In the genomic region with DNA sequence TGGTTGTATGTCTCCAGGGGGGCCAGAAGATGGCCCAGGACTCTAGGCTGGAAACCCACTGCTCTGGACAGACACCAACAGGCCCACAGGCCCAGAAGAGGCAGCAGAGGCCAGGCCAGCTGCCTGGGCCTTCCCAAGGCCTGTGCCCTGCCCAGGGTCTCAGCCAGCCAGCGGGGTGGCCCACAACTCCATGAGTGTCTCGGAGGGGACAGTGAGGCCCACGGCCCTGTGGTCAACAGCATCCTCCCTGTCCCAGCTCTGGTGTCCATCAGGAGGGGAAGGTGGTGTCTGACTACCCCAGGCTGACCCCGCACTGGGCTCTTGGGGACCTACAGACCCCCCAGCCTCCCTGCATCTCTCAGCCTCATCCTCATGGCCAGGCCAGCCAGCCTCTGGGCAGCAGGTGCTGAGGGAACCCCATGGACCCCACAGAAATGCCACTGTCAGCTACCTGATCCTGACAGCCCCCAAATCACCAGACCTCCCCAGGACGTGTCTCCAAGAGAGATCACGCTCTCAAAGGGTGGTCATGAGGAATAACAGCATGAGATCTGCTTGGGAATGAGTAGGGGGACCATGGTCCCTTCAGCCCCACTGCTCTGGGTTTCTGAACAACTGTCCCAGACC, we compare ENCODE assay signal across 14 cellular contexts.
DNase-seq lines count a peak whose midpoint lies in the region; ATAC-seq and TF ChIP-seq lines count a peak whose summit lies in the region.
"Had no signal": no experiment of that assay in that cellular context is flagged by ENCODE, and none has a peak within 500 bp of the region (broad histone marks: within the 10 kb centered on the region; RNA-seq: fewer than 3 reads in every experiment).

No MANE protein-coding gene starts in this region.

- no peaks in the 10 kb centered on the region for H3K36me3 ChIP-seq in body of pancreas (replicated peaks in 1 of 2; ENCODE audit: insufficient read depth in 1 of 2, low read depth in 2 of 2)
- peaks cover 0 to 21% of the 10 kb centered on the region in 2 donors for H3K36me3 ChIP-seq in left lung
- H3K36me3 ChIP-seq in sigmoid colon, result no peaks in the 10 kb centered on the region

- no peak for TF ChIP-seq CTCF in CD4-positive, alpha-beta T cell (IDR thresholded peaks at IDR 0.05)
- no peak for TF ChIP-seq CTCF in body of pancreas (IDR thresholded peaks at IDR 0.05)
- TF ChIP-seq CTCF in left lung (IDR thresholded peaks at IDR 0.05), result no peak
- no peak for TF ChIP-seq CTCF in sigmoid colon (IDR thresholded peaks at IDR 0.05)

- DNase-seq in CD4-positive, alpha-beta T cell, result no peak
- no peak for DNase-seq in body of pancreas
- DNase-seq in left lung, result peak in 1 of 2 donors; percentile 51
- no peak for DNase-seq in sigmoid colon
- no peak for DNase-seq in SKM-1 (lab: John Stamatoyannopoulos, UW; ENCODE audit: unreplicated experiment)
- DNase-seq in activated CD4-positive, alpha-beta T cell treated with anti-CD3 and anti-CD28 coated beads, Interleukin-2, amount 50 U/mL, for 1 hour, result no peak
- DNase-seq: activated CD4-positive, CD25-positive, alpha-beta regulatory T cell treated with anti-CD3 and anti-CD28 coated beads, Interleukin-2, amount 50 U/mL, for 72 hours; dermis blood vessel endothelial cell; DMS53; foreskin fibroblast; naive B cell; T-cell had no signal

- peaks cover 22% of the 10 kb centered on the region for H3K4me1 Mint-ChIP-seq in CD4-positive, alpha-beta T cell (ENCODE audit: low read depth)

- TF ChIP-seq POLR2A in body of pancreas (IDR thresholded peaks at IDR 0.05), result no peak
- no peak for TF ChIP-seq POLR2A in sigmoid colon (IDR thresholded peaks at IDR 0.05)

- ATAC-seq in CD4-positive, alpha-beta T cell (ENCODE audit: poor library complexity), result no peak
- ATAC-seq in body of pancreas, result no peak
- ATAC-seq in left lung, result no peak
- ATAC-seq in HG03025 (IDR thresholded peaks at IDR 0.05; ENCODE audit: low FRiP score, unreplicated experiment), result no peak
- ATAC-seq in HG03045 (IDR thresholded peaks at IDR 0.05; ENCODE audit: unreplicated experiment), result no peak
- ATAC-seq: T-cell had no signal

- H3K4me1 ChIP-seq in body of pancreas (peaks cover 60% of the 10 kb centered on the region), left lung (peaks cover 40 to 82% of the 10 kb centered on the region in 2 donors), sigmoid colon (peaks cover 0 to 99% (median 97%) of the 10 kb centered on the region in 4 donors)

- peak overlapping the region; percentile 35 for H3K27ac ChIP-seq in CD4-positive, alpha-beta T cell (ENCODE audit: low read depth, low read length)
- H3K27ac ChIP-seq in body of pancreas (peak overlapping the region; percentile 74 to 94 (median 82)), left lung (peak overlapping the region; percentile 39 to 84), sigmoid colon (peak overlapping the region; percentile 89 to 97 (median 94))

- H3K27ac Mint-ChIP-seq in CD4-positive, alpha-beta T cell, result peak overlapping the region; percentile 30

- H3K4me3 ChIP-seq in body of pancreas (no peak overlapping the region), left lung (no peak overlapping the region), sigmoid colon (peak overlapping the region in 2 of 4 donors; percentile 40 to 44)

- no peak for TF ChIP-seq EP300 in sigmoid colon (IDR thresholded peaks at IDR 0.05)

- H3K9me3 Mint-ChIP-seq in CD4-positive, alpha-beta T cell, result no peaks in the 10 kb centered on the region
- H3K9me3 Mint-ChIP-seq: naive B cell, T-cell had no signal

- H3K9me3 ChIP-seq in CD4-positive, alpha-beta T cell (ENCODE audit: control insufficient read depth, low read length), result no peaks in the 10 kb centered on the region
- no peaks in the 10 kb centered on the region for H3K9me3 ChIP-seq in body of pancreas
- no peaks in the 10 kb centered on the region for H3K9me3 ChIP-seq in left lung
- no peaks in the 10 kb centered on the region for H3K9me3 ChIP-seq in sigmoid colon

- 91 to 96% methylated on average over 5 to 6 of the region's 6 CpGs for WGBS in body of pancreas, 2 donors
- WGBS in sigmoid colon, 2 donors, result 77 to 86% methylated on average over 6 of the region's 6 CpGs

- H3K27me3 Mint-ChIP-seq in CD4-positive, alpha-beta T cell, result no peaks in the 10 kb centered on the region
- H3K27me3 Mint-ChIP-seq: naive B cell, T-cell had no signal

- H3K27me3 ChIP-seq in CD4-positive, alpha-beta T cell (ENCODE audit: control insufficient read depth, insufficient read depth, low read length), result no peaks in the 10 kb centered on the region
- no peaks in the 10 kb centered on the region for H3K27me3 ChIP-seq in body of pancreas
- H3K27me3 ChIP-seq in left lung, result no peaks in the 10 kb centered on the region
- no peaks in the 10 kb centered on the region for H3K27me3 ChIP-seq in sigmoid colon

- H3K4me3 Mint-ChIP-seq in CD4-positive, alpha-beta T cell, result no peak overlapping the region
- H3K4me3 Mint-ChIP-seq: T-cell had no signal

- H3K36me3 Mint-ChIP-seq in CD4-positive, alpha-beta T cell (ENCODE audit: low read depth), result peaks cover 26% of the 10 kb centered on the region
- H3K36me3 Mint-ChIP-seq: naive B cell had no signal

- POLR2A ChIA-PET in CD4-positive, alpha-beta T cell (lab: Charles Lee), result no interaction called here

- intact Hi-C loops in CD4-positive, alpha-beta T cell (cut with DNase I, micrococcal nuclease), result no loop called here
- intact Hi-C loops in body of pancreas (cut with DNase I), result no loop called here
- intact Hi-C loops in left lung (cut with DNase I), result no loop called here
- intact Hi-C loops in sigmoid colon (cut with DNase I), result no loop called here

- CTCF ChIA-PET in CD4-positive, alpha-beta T cell (lab: Charles Lee), result no interaction called here

Comparison
In these comparisons a context has a peak if more than half of its experiments do, and no peak if none do; other contexts are left out.
1. H3K27ac ChIP-seq: peak in every context shown above with its lines; median percentile 94 in sigmoid colon; 82 in body of pancreas; 62 in left lung; 35 in CD4-positive, alpha-beta T cell.